ENCODE assay signal across 8 cellular contexts in genomic region chr17:4420692-4421131, GRCh38. TPM values are rescaled to one million over a fixed set of nuclear protein-coding genes. Genes with fewer than 3 reads are reported as not detected.
A peak's percentile ranks its signal among the peaks of the same experiment; 100 is the strongest.
DNase-seq lines count a peak whose midpoint lies in the region; ATAC-seq and TF ChIP-seq lines count a peak whose summit lies in the region.

No MANE protein-coding gene starts in this region.

- no peaks in the 10 kb centered on the region for H3K36me3 ChIP-seq in OCI-LY1 (ENCODE audit: insufficient read depth, low read length)
- no peaks in the 10 kb centered on the region for H3K36me3 ChIP-seq in esophagus muscularis mucosa
- no peaks in the 10 kb centered on the region for H3K36me3 ChIP-seq in naive thymus-derived CD4-positive, alpha-beta T cell (ENCODE audit: control insufficient read depth in 2 of 3, insufficient read depth in 3 of 3, low read length in 3 of 3)

- no peaks in the 10 kb centered on the region for H3K9me3 Mint-ChIP-seq in naive thymus-derived CD4-positive, alpha-beta T cell

- H3K36me3 Mint-ChIP-seq in naive thymus-derived CD4-positive, alpha-beta T cell: no peaks in the 10 kb centered on the region

- TF ChIP-seq CTCF in OCI-LY1 (IDR thresholded peaks at IDR 0.05; ENCODE audit: low read length) (peak; percentile 87), esophagus muscularis mucosa (IDR thresholded peaks at IDR 0.05) (peak; percentile 71 to 83 (median 74))

- no peaks in the 10 kb centered on the region for H3F3A ChIP-seq in OCI-LY1 (ENCODE audit: insufficient read depth, low read length)

- H3K4me3 ChIP-seq in OCI-LY1 (ENCODE audit: low read depth, low read length, poor library complexity, severe bottlenecking) (no peak overlapping the region), esophagus muscularis mucosa (no peak overlapping the region)
- H3K4me3 ChIP-seq in naive thymus-derived CD4-positive, alpha-beta T cell (ENCODE audit: low read length): no peak overlapping the region

- H3K4me1 ChIP-seq in OCI-LY1 (ENCODE audit: insufficient read depth, low read length, severe bottlenecking) (peaks cover 6% of the 10 kb centered on the region), esophagus muscularis mucosa (peaks cover 0 to 6% (median 4%) of the 10 kb centered on the region in 4 donors)
- peaks cover 0 to 4% of the 10 kb centered on the region in 2 donors for H3K4me1 ChIP-seq in naive thymus-derived CD4-positive, alpha-beta T cell (ENCODE audit: control insufficient read depth in 2 of 2, insufficient read depth in 2 of 2, low read length in 2 of 2)

- H3K27me3 Mint-ChIP-seq in naive thymus-derived CD4-positive, alpha-beta T cell: peaks cover 0 to 6% (median 0%) of the 10 kb centered on the region in 5 donors

- in situ Hi-C loops in Caki2 (cut with HindIII; ENCODE audit: low pct_unique_long_range_greater_than_20kb, low sequenced_read_pairs): no loop called here

- 12% methylated on average over 7 of the region's 7 CpGs for WGBS in esophagus muscularis mucosa

- no peak overlapping the region for H3K9ac ChIP-seq in OCI-LY1 (ENCODE audit: low read length)

- H3K79me2 ChIP-seq in OCI-LY1 (ENCODE audit: insufficient read depth, low read length): no peaks in the 10 kb centered on the region

- H3K27me3 ChIP-seq in OCI-LY1 (ENCODE audit: insufficient read depth, low read length) (peaks cover 5% of the 10 kb centered on the region; the same call in 1 of the 2 replicates), esophagus muscularis mucosa (no peaks in the 10 kb centered on the region)
- H3K27me3 ChIP-seq in naive thymus-derived CD4-positive, alpha-beta T cell (ENCODE audit: control insufficient read depth in 2 of 2, insufficient read depth in 2 of 2, low read length in 2 of 2): no peaks in the 10 kb centered on the region

- POLR2A ChIA-PET in naive thymus-derived CD4-positive, alpha-beta T cell (lab: Charles Lee): interaction anchor here (0.8 kb wide), 1 partner anchor 672 kb away, joined by 3 read pairs; no protein-coding TSS in a partner anchor

- H3K27ac Mint-ChIP-seq in naive thymus-derived CD4-positive, alpha-beta T cell: no peak overlapping the region

- intact Hi-C loops in esophagus muscularis mucosa (cut with DNase I): loop anchor here (10.0 kb wide), 1 partner anchor 134 kb away; the partner anchor contains the start of gene MYBBP1A
- intact Hi-C loops in naive thymus-derived CD4-positive, alpha-beta T cell (cut with micrococcal nuclease): loop anchor here (1.0 to 5.0 kb wide), 6 partner anchors 62 to 822 kb away; no protein-coding TSS in a partner anchor

- no peak overlapping the region for H3K4me3 Mint-ChIP-seq in naive thymus-derived CD4-positive, alpha-beta T cell

- no peak for TF ChIP-seq EP300 in esophagus muscularis mucosa (IDR thresholded peaks at IDR 0.05)

- DNase-seq in Caki2 (ENCODE audit: low read depth) (peak; percentile 42), HT1080 (ENCODE audit: low read depth) (peak; percentile 52), activated T-cell treated with anti-CD3 and anti-CD28 coated beads for 24 hours (ENCODE audit: low read depth) (peak; percentile 55), esophagus muscularis mucosa (ENCODE audit: extremely low spot score) (no peak), substantia nigra (lab: John Stamatoyannopoulos, UW) (peak in 38 of 49 donors; percentile 6 to 72 (median 44))
- peak in 8 of 9 donors; percentile 34 to 75 (median 66) for DNase-seq in naive thymus-derived CD4-positive, alpha-beta T cell

- no peaks in the 10 kb centered on the region for H3K9me2 ChIP-seq in OCI-LY1 (ENCODE audit: low read depth, low read length)

- H3K9me3 ChIP-seq in OCI-LY1 (ENCODE audit: low read length): no peaks in the 10 kb centered on the region
- no peaks in the 10 kb centered on the region for H3K9me3 ChIP-seq in esophagus muscularis mucosa
- H3K9me3 ChIP-seq in naive thymus-derived CD4-positive, alpha-beta T cell (ENCODE audit: control insufficient read depth in 2 of 3, low read length in 3 of 3): no peaks in the 10 kb centered on the region

- peaks cover 0 to 3% (median 0%) of the 10 kb centered on the region in 7 donors for H3K4me1 Mint-ChIP-seq in naive thymus-derived CD4-positive, alpha-beta T cell

- peak overlapping the region; percentile 17; the same call in 1 of the 2 replicates for H3K4me2 ChIP-seq in OCI-LY1 (ENCODE audit: low read length)

- no peaks in the 10 kb centered on the region for H4K20me1 ChIP-seq in OCI-LY1 (ENCODE audit: insufficient read depth, low read length)

- peak; percentile 96 for ATAC-seq in naive thymus-derived CD4-positive, alpha-beta T cell
- ATAC-seq in GM21528 (IDR thresholded peaks at IDR 0.05; ENCODE audit: low FRiP score, unreplicated experiment): no peak

- H2AFZ ChIP-seq in OCI-LY1 (ENCODE audit: low read length): no peak overlapping the region

- CTCF ChIA-PET in naive thymus-derived CD4-positive, alpha-beta T cell (lab: Charles Lee): interaction anchor here (0.5 to 2.4 kb wide), 12 partner anchors 9 to 507 kb away, joined by 3 to 13 read pairs (median 3); partner anchors contain the start of genes MYBBP1A and SPNS3

- TF ChIP-seq POLR2A in esophagus muscularis mucosa (IDR thresholded peaks at IDR 0.05; ENCODE audit: low read depth): no peak

- H3K27ac ChIP-seq in OCI-LY1 (ENCODE audit: low read depth, low read length, poor library complexity, severe bottlenecking) (no peak overlapping the region), esophagus muscularis mucosa (replicated peaks in 1 of 4) (no peak overlapping the region), substantia nigra (ENCODE audit: low read depth, low read length, poor library complexity, severe bottlenecking) (no peak overlapping the region)
- no peak overlapping the region for H3K27ac ChIP-seq in naive thymus-derived CD4-positive, alpha-beta T cell (ENCODE audit: low read depth, low read length)

RNA-seq across cellular contexts. Expression of gene SPNS3, which starts 13.0 kb away (rescaled TPM):
- 2.7 TPM in 1 of 2 replicates, not detected in the other for total RNA-seq in Caki2 (2014; rRNA removed; shearing (Covaris generic); ENCODE audit: low replicate concordance)
- 0.63 and 0.64 TPM in 2 replicates for total RNA-seq in HT1080 (2014; rRNA removed; shearing (Covaris generic))
- polyA plus RNA-seq in HT1080 (2015; cell fraction: cytosol; rRNA removed): 2.2 and 2.5 TPM in 2 replicates
- 2.1 and 5.2 TPM in 2 replicates for polyA plus RNA-seq in HT1080 (2015; cell fraction: nucleus; rRNA removed)
- total RNA-seq in esophagus muscularis mucosa: under 1 TPM in 1 of 4 donors, not detected in 3; 0.17 TPM
- 1 to 10 TPM; 1.7 to 6.7 (median 4.2) TPM for total RNA-seq in naive thymus-derived CD4-positive, alpha-beta T cell
- 1 to 10 TPM; 5.1 to 7.3 TPM for polyA plus RNA-seq in naive thymus-derived CD4-positive, alpha-beta T cell

RNA-seq across cellular contexts. Expression of gene UBE2G1, which starts 54.2 kb away (rescaled TPM):
- total RNA-seq in Caki2 (2014; rRNA removed; shearing (Covaris generic); ENCODE audit: low replicate concordance): 23.6 and 25.7 TPM in 2 replicates
- 59.7 and 80.2 TPM in 2 replicates for total RNA-seq in HT1080 (2014; rRNA removed; shearing (Covaris generic))
- 70.9 and 91.7 TPM in 2 replicates for polyA plus RNA-seq in HT1080 (2015; cell fraction: cytosol; rRNA removed)
- 47.3 and 55.5 TPM in 2 replicates for polyA plus RNA-seq in HT1080 (2015; cell fraction: nucleus; rRNA removed)
- 10 to 100 TPM; 53.7 to 84.3 (median 61.2) TPM for total RNA-seq in esophagus muscularis mucosa
- total RNA-seq in naive thymus-derived CD4-positive, alpha-beta T cell: 10 to 100 TPM; 50.1 to 63.7 (median 56.6) TPM
- polyA plus RNA-seq in naive thymus-derived CD4-positive, alpha-beta T cell: 10 to 100 TPM; 55.1 to 68.9 TPM
